17 cellular contexts compared by ENCODE assay signal in genomic region chr9:83999141-83999918, GRCh38. TPM values are rescaled to one million over a fixed set of nuclear protein-coding genes. Genes with fewer than 3 reads are reported as not detected.
DNase-seq lines count a peak whose midpoint lies in the region; ATAC-seq, FAIRE-seq and TF ChIP-seq lines count a peak whose summit lies in the region.
"Had no signal": no experiment of that assay in that cellular context is flagged by ENCODE, and none has a peak within 500 bp of the region (broad histone marks: within the 10 kb centered on the region; RNA-seq: fewer than 3 reads in every experiment).

No MANE protein-coding gene starts in this region.

- no TSS peak for BruUV-seq in MCF 10A (replicated peaks; lab: Mats Ljungman, UMichigan)
- BruUV-seq in K562 (replicated peaks; lab: Mats Ljungman, UMichigan), result no TSS peak

- no peak for FAIRE-seq in K562 (lab: Jason Lieb, UNC)
- FAIRE-seq: GM18507 had no signal

- 54% methylated on average over 2 of the region's 2 CpGs for WGBS in K562 (ENCODE audit: insufficient coverage, low coverage, missing lambda C conversion rate)

- no peak overlapping the region for H2AFZ ChIP-seq in K562 (ENCODE audit: low read depth, low read length)

- no peaks in the 10 kb centered on the region for H3K4me1 Mint-ChIP-seq in MCF 10A (ENCODE audit: insufficient read depth, unreplicated experiment)
- peaks cover 11 to 38% (median 13%) of the 10 kb centered on the region in 7 donors for H3K4me1 Mint-ChIP-seq in naive thymus-derived CD4-positive, alpha-beta T cell

- H3K27me3 Mint-ChIP-seq in MCF 10A (ENCODE audit: insufficient read depth, unreplicated experiment), result no peaks in the 10 kb centered on the region
- H3K27me3 Mint-ChIP-seq in naive thymus-derived CD4-positive, alpha-beta T cell, result no peaks in the 10 kb centered on the region

- H3K4me3 ChIP-seq in breast epithelium (no peak overlapping the region), K562 (no peak overlapping the region), neutrophil (ENCODE audit: low read depth in 1 of 2, low read length in 1 of 2) (no peak overlapping the region)
- no peak overlapping the region for H3K4me3 ChIP-seq in naive thymus-derived CD4-positive, alpha-beta T cell (ENCODE audit: low read length)

- H3K36me3 ChIP-seq in breast epithelium (no peaks in the 10 kb centered on the region), K562 (ENCODE audit: control insufficient read depth, insufficient read depth, low read length) (peaks cover 32% of the 10 kb centered on the region), neutrophil (no peaks in the 10 kb centered on the region)
- no peaks in the 10 kb centered on the region for H3K36me3 ChIP-seq in naive thymus-derived CD4-positive, alpha-beta T cell (ENCODE audit: control insufficient read depth in 2 of 3, insufficient read depth in 3 of 3, low read length in 3 of 3)

- no peak overlapping the region for H3K4me2 ChIP-seq in K562 (ENCODE audit: insufficient read depth, low read length)

- H3K27ac ChIP-seq in breast epithelium (no peak overlapping the region), K562 (ENCODE audit: extremely low read depth, low read depth, low read length) (no peak overlapping the region), neutrophil (peak overlapping the region; percentile 75)
- H3K27ac ChIP-seq in naive thymus-derived CD4-positive, alpha-beta T cell (ENCODE audit: low read depth, low read length), result no peak overlapping the region

- H3K4me3 Mint-ChIP-seq in MCF 10A (ENCODE audit: unreplicated experiment), result no peak overlapping the region
- no peak overlapping the region for H3K4me3 Mint-ChIP-seq in naive thymus-derived CD4-positive, alpha-beta T cell
- H3K4me3 Mint-ChIP-seq: CD14-positive monocyte had no signal

- H4K20me1 ChIP-seq in K562 (replicated peaks; ENCODE audit: control insufficient read depth, insufficient read depth, low read length), result no peaks in the 10 kb centered on the region

- DNase-seq in MCF 10A (ENCODE audit: unreplicated experiment) (no peak), breast epithelium (ENCODE audit: low spot score in 2 of 2) (no peak), K562 (ENCODE audit: extremely low read depth in 1 of 4, low spot score in 3 of 4) (no peak), Right ventricle myocardium inferior (ENCODE audit: missing footprints) (no peak), retina (no peak)
- DNase-seq in naive thymus-derived CD4-positive, alpha-beta T cell, result no peak
- no peak for DNase-seq in stimulated activated naive CD4-positive, alpha-beta T cell treated with Interleukin-2 at 50 U/mL for 16 hours (lab: John Stamatoyannopoulos, UW)
- DNase-seq: COR-L47, DMS153, Kasumi-1, NCI-H1417 treated with DMSO at 0.1 percent for 48 hours, NCI-H2029, NCI-H2171 treated with DMSO at 0.1 percent for 48 hours, NCI-H510A had no signal

- H3K27ac Mint-ChIP-seq in MCF 10A (ENCODE audit: low read depth, unreplicated experiment), result peak overlapping the region; percentile 65
- H3K27ac Mint-ChIP-seq in naive thymus-derived CD4-positive, alpha-beta T cell, result peak overlapping the region in 2 of 9 donors; percentile 32 to 43

- in situ Hi-C loops in K562 (cut with MboI), result no loop called here

- intact Hi-C loops in MCF 10A (cut with micrococcal nuclease), result no loop called here
- intact Hi-C loops in breast epithelium (cut with DNase I; ENCODE audit: low total_unique reads), result no loop called here
- intact Hi-C loops in K562 (cut with micrococcal nuclease), result no loop called here
- intact Hi-C loops in Right ventricle myocardium inferior (cut with DNase I), result no loop called here
- intact Hi-C loops in naive thymus-derived CD4-positive, alpha-beta T cell (cut with micrococcal nuclease), result no loop called here

- no peak overlapping the region for H3K9ac ChIP-seq in K562 (ENCODE audit: insufficient read depth in 1 of 2, low read depth in 2 of 2, low read length in 2 of 2)

- H3K9me3 Mint-ChIP-seq in MCF 10A (ENCODE audit: unreplicated experiment), result no peaks in the 10 kb centered on the region
- H3K9me3 Mint-ChIP-seq in naive thymus-derived CD4-positive, alpha-beta T cell, result no peaks in the 10 kb centered on the region

- no peaks in the 10 kb centered on the region for H3K27me3 ChIP-seq in breast epithelium
- H3K27me3 ChIP-seq in K562 (ENCODE audit: control insufficient read depth in 2 of 2, insufficient read depth in 2 of 2, low read length in 2 of 2), result no peaks in the 10 kb centered on the region
- H3K27me3 ChIP-seq in neutrophil, result no peaks in the 10 kb centered on the region
- H3K27me3 ChIP-seq in naive thymus-derived CD4-positive, alpha-beta T cell (ENCODE audit: control insufficient read depth in 2 of 2, insufficient read depth in 2 of 2, low read length in 2 of 2), result no peaks in the 10 kb centered on the region

- TF ChIP-seq EP300 in K562 (IDR thresholded peaks at IDR 0.05; ENCODE audit: low read length), result no peak

- H3K9me1 ChIP-seq in K562 (ENCODE audit: control insufficient read depth, insufficient read depth, low read length), result no peaks in the 10 kb centered on the region

- peaks cover 7% of the 10 kb centered on the region for H3K36me3 Mint-ChIP-seq in MCF 10A (ENCODE audit: insufficient read depth, unreplicated experiment)
- peaks cover 8 to 24% (median 19%) of the 10 kb centered on the region in 5 donors for H3K36me3 Mint-ChIP-seq in naive thymus-derived CD4-positive, alpha-beta T cell

- H3K4me1 ChIP-seq in breast epithelium (no peaks in the 10 kb centered on the region), K562 (replicated peaks in 1 of 2; ENCODE audit: control insufficient read depth in 2 of 2, insufficient read depth in 2 of 2, low read length in 2 of 2) (no peaks in the 10 kb centered on the region; a peak in 1 of 5 replicates), neutrophil (ENCODE audit: control insufficient read depth in 1 of 2, insufficient read depth in 1 of 2, low read depth in 1 of 2, low read length in 1 of 2) (peaks cover 25 to 29% of the 10 kb centered on the region in 2 experiments)
- H3K4me1 ChIP-seq in naive thymus-derived CD4-positive, alpha-beta T cell (ENCODE audit: control insufficient read depth in 2 of 2, insufficient read depth in 2 of 2, low read length in 2 of 2), result no peaks in the 10 kb centered on the region

- H3K9me3 ChIP-seq in breast epithelium (no peaks in the 10 kb centered on the region), K562 (replicated peaks; ENCODE audit: control insufficient read depth, insufficient read depth, low read depth, low read length) (no peaks in the 10 kb centered on the region), neutrophil (no peaks in the 10 kb centered on the region)
- no peaks in the 10 kb centered on the region for H3K9me3 ChIP-seq in naive thymus-derived CD4-positive, alpha-beta T cell (ENCODE audit: control insufficient read depth in 2 of 3, low read length in 3 of 3)

- H3K79me2 ChIP-seq in K562 (ENCODE audit: control insufficient read depth, insufficient read depth, low read length), result peaks cover 13% of the 10 kb centered on the region

- no peak; the same call in 2 of the 3 replicates for ATAC-seq in K562
- ATAC-seq in Right ventricle myocardium inferior, result no peak
- ATAC-seq in naive thymus-derived CD4-positive, alpha-beta T cell, result no peak

- TF ChIP-seq RAD21 in K562 (CRISPR knock-in tag; conservative IDR thresholded peaks at IDR 0.05 in 1 of 2, IDR thresholded peaks at IDR 0.05 in 1 of 2), result no peak

- no peak for TF ChIP-seq POLR2A in breast epithelium (IDR thresholded peaks at IDR 0.05)
- no peak for TF ChIP-seq POLR2A in K562 (conservative IDR thresholded peaks at IDR 0.05)

- POLR2A ChIA-PET in MCF 10A (lab: Yijun Ruan, JAX) (no interaction called here), K562 (lab: Yijun Ruan, JAX) (interaction anchor here (0.6 kb wide), 1 partner anchor 261 kb away, joined by 4 read pairs; no protein-coding TSS in a partner anchor)
- POLR2A ChIA-PET in naive thymus-derived CD4-positive, alpha-beta T cell (lab: Charles Lee), result no interaction called here

- TF ChIP-seq CTCF in MCF 10A (IDR thresholded peaks at IDR 0.05; ENCODE audit: unreplicated experiment) (no peak), breast epithelium (IDR thresholded peaks at IDR 0.05) (no peak), K562 (IDR thresholded peaks at IDR 0.05 in 2 of 3, conservative IDR thresholded peaks at IDR 0.05 in 1 of 3; ENCODE audit: insufficient read depth in 2 of 3, low read depth in 1 of 3, low read length in 3 of 3) (no peak), neutrophil (IDR thresholded peaks at IDR 0.05) (no peak)

- CTCF ChIA-PET in MCF 10A (lab: Yijun Ruan, JAX) (interaction anchor here (1.0 to 1.2 kb wide), 3 partner anchors 174 to 262 kb away, joined by 3 to 4 read pairs (median 4); no protein-coding TSS in a partner anchor), K562 (lab: Yijun Ruan, JAX; ENCODE audit: low intra/inter-chr PET ratio) (no interaction called here)
- CTCF ChIA-PET in naive thymus-derived CD4-positive, alpha-beta T cell (lab: Charles Lee), result interaction anchor here (0.6 kb wide), 1 partner anchor 19 kb away, joined by 3 read pairs; the partner anchor contains the start of gene HNRNPK

RNA-seq across cellular contexts. Expression of gene RMI1, which starts 18.7 kb away (rescaled TPM):
- 6.9 and 11.0 TPM in 2 replicates for total RNA-seq in MCF 10A (2022)
- 1 to 10 TPM; 3.7 to 6.2 (median 6.1) TPM for total RNA-seq in breast epithelium
- total RNA-seq in K562 (2011; cell fraction: chromatin; rRNA removed; ENCODE audit: low replicate concordance), result 1.7 and 14.3 TPM in 2 replicates
- total RNA-seq in K562 (2011; cell fraction: nucleolus; rRNA removed), result 1.2 and 2.0 TPM in 2 replicates
- 3.2 and 4.4 TPM in 2 replicates for total RNA-seq in K562 (2011; cell fraction: nucleoplasm; rRNA removed)
- 3.0 and 3.2 TPM in 2 replicates for total RNA-seq in K562 (2014; rRNA removed)
- total RNA-seq in K562 (2014; rRNA removed; fragmentation: Illumina TruSeq; extraction: Trizol), result 16.7 and 19.3 TPM in 2 replicates
- total RNA-seq in K562 (2015; rRNA removed; fragmentation: Illumina TruSeq; extraction: Trizol), result 14.2 and 16.3 TPM in 2 replicates
- total RNA-seq in K562 (2021), result 14.6 and 15.7 TPM in 2 replicates
- 3.0 and 4.7 TPM in 2 replicates for polyA plus RNA-seq in K562 (2011; rRNA removed)
- polyA plus RNA-seq in K562 (2011; cell fraction: cytosol; rRNA removed), result 0.66 and 2.2 TPM in 2 replicates
- polyA plus RNA-seq in K562 (2011; cell fraction: nucleus; rRNA removed), result 1.6 and 2.4 TPM in 2 replicates
- 7.4 and 8.8 TPM in 2 replicates for polyA plus RNA-seq in K562 (2012)
- polyA plus RNA-seq in K562 (2014; fragmentation: Illumina TruSeq; extraction: Trizol), result 17.4 and 17.5 TPM in 2 replicates
- polyA plus RNA-seq in K562 (2014; fragmentation: Nextera tagmentation; extraction: Ambion mirVana), result 10 to 100 TPM in 1 of 2 experiments, 1 to 10 TPM in 1; 7.7 to 10.6 TPM
- 6.0 and 6.9 TPM in 2 replicates for polyA plus RNA-seq in K562 (2014; rRNA removed)
- 12.6 and 15.3 TPM in 2 replicates for polyA minus RNA-seq in K562 (2011; rRNA and poly(A)+ RNA removed)
- polyA minus RNA-seq in K562 (2011; cell fraction: cytosol; rRNA and poly(A)+ RNA removed), result 6.6 and 9.7 TPM in 2 replicates
- 1.5 and 2.4 TPM in 2 replicates for polyA minus RNA-seq in K562 (2011; cell fraction: nucleus; rRNA and poly(A)+ RNA removed)
- 7.3 TPM for total RNA-seq in Right ventricle myocardium inferior
- total RNA-seq in naive thymus-derived CD4-positive, alpha-beta T cell, result 10 to 100 TPM in 1 of 5 experiments, 1 to 10 TPM in 4; 1.6 to 24.8 (median 5.2) TPM
- 1 to 10 TPM; 5.8 to 6.7 TPM for polyA plus RNA-seq in naive thymus-derived CD4-positive, alpha-beta T cell

RNA-seq across cellular contexts. Expression of gene HNRNPK, which starts 19.3 kb away (rescaled TPM):
- total RNA-seq in MCF 10A (2022) (825 and 951 TPM in 2 replicates), breast epithelium (100 to 1,000 TPM; 462 to 657 (median 527) TPM), K562 (2014; rRNA removed) (618 and 644 TPM in 2 replicates), K562 (2014; rRNA removed; fragmentation: Illumina TruSeq; extraction: Trizol) (459 and 532 TPM in 2 replicates), K562 (2015; rRNA removed; fragmentation: Illumina TruSeq; extraction: Trizol) (625 and 667 TPM in 2 replicates), K562 (2021) (505 and 531 TPM in 2 replicates), Right ventricle myocardium inferior (277 TPM)
- 356 and 598 TPM in 2 replicates for total RNA-seq in K562 (2011; cell fraction: chromatin; rRNA removed; ENCODE audit: low replicate concordance)
- 228 and 233 TPM in 2 replicates for total RNA-seq in K562 (2011; cell fraction: nucleolus; rRNA removed)
- total RNA-seq in K562 (2011; cell fraction: nucleoplasm; rRNA removed), result 308 and 408 TPM in 2 replicates
- polyA plus RNA-seq in K562 (2011; rRNA removed) (462 and 670 TPM in 2 replicates), K562 (2014; fragmentation: Illumina TruSeq; extraction: Trizol) (718 and 883 TPM in 2 replicates), K562 (2014; fragmentation: Nextera tagmentation; extraction: Ambion mirVana) (100 to 1,000 TPM; 224 to 434 TPM), K562 (2014; rRNA removed) (740 and 789 TPM in 2 replicates)
- polyA plus RNA-seq in K562 (2011; cell fraction: cytosol; rRNA removed), result 427 and 490 TPM in 2 replicates
- polyA plus RNA-seq in K562 (2011; cell fraction: nucleus; rRNA removed), result 679 and 733 TPM in 2 replicates
- 428 and 630 TPM in 2 replicates for polyA plus RNA-seq in K562 (2012)
- polyA minus RNA-seq in K562 (2011; rRNA and poly(A)+ RNA removed), result 665 and 715 TPM in 2 replicates
- polyA minus RNA-seq in K562 (2011; cell fraction: cytosol; rRNA and poly(A)+ RNA removed), result 333 and 409 TPM in 2 replicates
- polyA minus RNA-seq in K562 (2011; cell fraction: nucleus; rRNA and poly(A)+ RNA removed), result 447 and 633 TPM in 2 replicates
- 100 to 1,000 TPM; 537 to 766 (median 589) TPM for total RNA-seq in naive thymus-derived CD4-positive, alpha-beta T cell
- polyA plus RNA-seq in naive thymus-derived CD4-positive, alpha-beta T cell, result 100 to 1,000 TPM; 918 to 958 TPM
